ENCODE assay signal across 12 cellular contexts in genomic region chr2:96089356-96090180, GRCh38. TPM values are rescaled to one million over a fixed set of nuclear protein-coding genes. Genes with fewer than 3 reads are reported as not detected.
DNase-seq lines count a peak whose midpoint lies in the region; ATAC-seq and TF ChIP-seq lines count a peak whose summit lies in the region.
"Had no signal": no experiment of that assay in that cellular context is flagged by ENCODE, and none has a peak within 500 bp of the region (broad histone marks: within the 10 kb centered on the region; RNA-seq: fewer than 3 reads in every experiment).

No MANE protein-coding gene starts in this region.

- no peak overlapping the region for H2BK5ac ChIP-seq in mesenchymal stem cell (ENCODE audit: low read depth, low read length, poor library complexity, severe bottlenecking)

- peak overlapping the region; percentile 44 for H4K91ac ChIP-seq in mesenchymal stem cell (ENCODE audit: low read length)

- no peak overlapping the region for H3K4me2 ChIP-seq in mesenchymal stem cell (ENCODE audit: low read length, poor library complexity, severe bottlenecking)

- no peak overlapping the region for H2BK12ac ChIP-seq in mesenchymal stem cell (ENCODE audit: low read length in 2 of 2)

- 80% methylated on average over 21 of the region's 22 CpGs for WGBS in mesenchymal stem cell
- WGBS in aorta, 2 donors = 79 to 84% methylated on average over 20 to 22 of the region's 22 CpGs

- intact Hi-C loops in natural killer cell (cut with micrococcal nuclease) = no loop called here
- intact Hi-C loops in aorta (cut with DNase I) = no loop called here

- no peak overlapping the region for H3K9ac ChIP-seq in mesenchymal stem cell (ENCODE audit: low read length)

- H3K9me3 ChIP-seq in mesenchymal stem cell (ENCODE audit: control insufficient read depth, low read length) (no peaks in the 10 kb centered on the region), aorta (ENCODE audit: control insufficient read depth, low read length) (no peaks in the 10 kb centered on the region)

- H3K36me3 ChIP-seq in mesenchymal stem cell (ENCODE audit: control insufficient read depth in 1 of 2, insufficient read depth in 2 of 2, low read depth in 1 of 2, low read length in 2 of 2) (no peaks in the 10 kb centered on the region), aorta (ENCODE audit: control insufficient read depth in 1 of 2, insufficient read depth in 2 of 2, low read length in 1 of 2) (no peaks in the 10 kb centered on the region)

- H3K27ac Mint-ChIP-seq in natural killer cell (no peak overlapping the region), endothelial cell (ENCODE audit: unreplicated experiment) (no peak overlapping the region)
- no peak overlapping the region for H3K27ac Mint-ChIP-seq in natural killer cell treated with Interleukin-12 subunit alpha and Interleukin-12 subunit beta and Interleukin-15 and Interleukin-18, amount 100 ng/mL, for 72 hours
- no peak overlapping the region for H3K27ac Mint-ChIP-seq in stimulated activated naive B cell treated with anti-CD40 and anti-IgM and Interleukin-4, amounts not matched to agents 10 μg/mL and 1 μg/mL and 100 μg/mL, for 72 hours

- H4K8ac ChIP-seq in mesenchymal stem cell (ENCODE audit: low read length) = no peak overlapping the region

- H3K4me3 Mint-ChIP-seq in natural killer cell = no peak overlapping the region
- no peak overlapping the region for H3K4me3 Mint-ChIP-seq in natural killer cell treated with Interleukin-12 subunit alpha and Interleukin-12 subunit beta and Interleukin-15 and Interleukin-18, amount 100 ng/mL, for 72 hours
- H3K4me3 Mint-ChIP-seq in endothelial cell (ENCODE audit: unreplicated experiment) = no peak overlapping the region
- no peak overlapping the region for H3K4me3 Mint-ChIP-seq in stimulated activated naive B cell treated with anti-CD40 and anti-IgM and Interleukin-4, amounts not matched to agents 10 μg/mL and 1 μg/mL and 100 μg/mL, for 72 hours

- no peaks in the 10 kb centered on the region for H3K79me1 ChIP-seq in mesenchymal stem cell (replicated peaks; ENCODE audit: low read length, poor library complexity, severe bottlenecking)

- no peak overlapping the region for H2BK15ac ChIP-seq in mesenchymal stem cell (ENCODE audit: low read depth, poor library complexity, severe bottlenecking)

- H3K36me3 Mint-ChIP-seq in natural killer cell (no peaks in the 10 kb centered on the region), endothelial cell (ENCODE audit: low read depth, unreplicated experiment) (no peaks in the 10 kb centered on the region)
- H3K36me3 Mint-ChIP-seq in natural killer cell treated with Interleukin-12 subunit alpha and Interleukin-12 subunit beta and Interleukin-15 and Interleukin-18, amount 100 ng/mL, for 72 hours = no peaks in the 10 kb centered on the region
- no peaks in the 10 kb centered on the region for H3K36me3 Mint-ChIP-seq in stimulated activated naive B cell treated with anti-CD40 and anti-IgM and Interleukin-4, amounts not matched to agents 10 μg/mL and 1 μg/mL and 100 μg/mL, for 72 hours

- H3K27me3 ChIP-seq in mesenchymal stem cell (ENCODE audit: control insufficient read depth in 1 of 2, insufficient read depth in 1 of 2, low read length in 2 of 2) (peaks cover 46 to 56% of the 10 kb centered on the region in 2 experiments), aorta (ENCODE audit: control insufficient read depth in 1 of 2, insufficient read depth in 2 of 2, low read length in 1 of 2) (no peaks in the 10 kb centered on the region)

- DNase-seq in natural killer cell (peak; percentile 6), endothelial cell (ENCODE audit: low spot score) (peak; percentile 2), mesenchymal stem cell (no peak), aorta (peak; percentile 44 to 71), kidney tubule cell (ENCODE audit: low spot score) (no peak)
- no peak for DNase-seq in natural killer cell treated with Interleukin-12 subunit alpha and Interleukin-12 subunit beta and Interleukin-15 and Interleukin-18, amount 100 ng/mL, for 72 hours (ENCODE audit: low spot score)
- no peak for DNase-seq in stimulated activated naive B cell treated with anti-CD40 and anti-IgM and Interleukin-4, amounts not matched to agents 10 μg/mL and 1 μg/mL and 100 μg/mL, for 72 hours
- DNase-seq: mesendoderm; NCI-H510A treated with DMSO at 0.1 percent for 48 hours; stimulated activated naive CD8-positive, alpha-beta T cell treated with anti-CD3 and anti-CD28 coated beads, Interleukin-15, Interleukin-2, amounts not matched to agents 100 U/mL and 50 U/mL, for 24 hours had no signal

- H3K9me3 Mint-ChIP-seq in natural killer cell (no peaks in the 10 kb centered on the region), endothelial cell (ENCODE audit: unreplicated experiment) (no peaks in the 10 kb centered on the region)
- H3K9me3 Mint-ChIP-seq in natural killer cell treated with Interleukin-12 subunit alpha and Interleukin-12 subunit beta and Interleukin-15 and Interleukin-18, amount 100 ng/mL, for 72 hours = no peaks in the 10 kb centered on the region
- H3K9me3 Mint-ChIP-seq in stimulated activated naive B cell treated with anti-CD40 and anti-IgM and Interleukin-4, amounts not matched to agents 10 μg/mL and 1 μg/mL and 100 μg/mL, for 72 hours = no peaks in the 10 kb centered on the region

- H3K4me1 ChIP-seq in mesenchymal stem cell (ENCODE audit: control insufficient read depth, insufficient read depth, low read depth, low read length) = peaks cover 2% of the 10 kb centered on the region
- H3K4me1 ChIP-seq in aorta (ENCODE audit: control insufficient read depth in 1 of 2, insufficient read depth in 2 of 2, low read length in 2 of 2) = no peaks in the 10 kb centered on the region

- ATAC-seq in natural killer cell (no peak), aorta (ENCODE audit: low FRiP score) (no peak), HG03108 (IDR thresholded peaks at IDR 0.05; ENCODE audit: unreplicated experiment) (no peak)
- ATAC-seq in natural killer cell treated with Interleukin-12 subunit alpha and Interleukin-12 subunit beta and Interleukin-15 and Interleukin-18, amount 100 ng/mL, for 72 hours = no peak
- ATAC-seq in stimulated activated naive B cell treated with anti-CD40 and anti-IgM and Interleukin-4, amounts not matched to agents 10 μg/mL and 1 μg/mL and 100 μg/mL, for 72 hours (replicated peaks) = no peak
- ATAC-seq: stimulated activated naive CD8-positive, alpha-beta T cell treated with anti-CD3 and anti-CD28 coated beads, Interleukin-15, Interleukin-2, amounts not matched to agents 100 U/mL and 50 U/mL, for 24 hours had no signal

- H3K4me1 Mint-ChIP-seq in natural killer cell = no peaks in the 10 kb centered on the region
- H3K4me1 Mint-ChIP-seq in natural killer cell treated with Interleukin-12 subunit alpha and Interleukin-12 subunit beta and Interleukin-15 and Interleukin-18, amount 100 ng/mL, for 72 hours (ENCODE audit: low read depth in 2 of 2) = no peaks in the 10 kb centered on the region
- H3K4me1 Mint-ChIP-seq in endothelial cell (ENCODE audit: unreplicated experiment) = no peaks in the 10 kb centered on the region
- H3K4me1 Mint-ChIP-seq in stimulated activated naive B cell treated with anti-CD40 and anti-IgM and Interleukin-4, amounts not matched to agents 10 μg/mL and 1 μg/mL and 100 μg/mL, for 72 hours = no peaks in the 10 kb centered on the region

- H2AFZ ChIP-seq in mesenchymal stem cell (ENCODE audit: low read depth, low read length) = no peak overlapping the region

- H2AK5ac ChIP-seq in mesenchymal stem cell (ENCODE audit: low read length, severe bottlenecking) = no peak overlapping the region

- TF ChIP-seq CTCF in natural killer cell (IDR thresholded peaks at IDR 0.05) = no peak
- TF ChIP-seq CTCF in endothelial cell (IDR thresholded peaks at IDR 0.05; ENCODE audit: unreplicated experiment) = no peak

- H3K18ac ChIP-seq in mesenchymal stem cell (ENCODE audit: low read depth in 1 of 2, low read length in 2 of 2) = no peak overlapping the region

- H2BK120ac ChIP-seq in mesenchymal stem cell (ENCODE audit: low read depth, low read length) = no peak overlapping the region

- H3K27ac ChIP-seq in mesenchymal stem cell (ENCODE audit: low read length, poor library complexity, severe bottlenecking) (no peak overlapping the region), aorta (ENCODE audit: low read depth in 1 of 2, low read length in 2 of 2) (no peak overlapping the region)

- H3K23ac ChIP-seq in mesenchymal stem cell (ENCODE audit: low read length in 2 of 2) = no peak overlapping the region

- H3K27me3 Mint-ChIP-seq in natural killer cell (ENCODE audit: low read depth in 2 of 2) (no peaks in the 10 kb centered on the region), endothelial cell (ENCODE audit: unreplicated experiment) (peaks cover 6% of the 10 kb centered on the region)
- H3K27me3 Mint-ChIP-seq in natural killer cell treated with Interleukin-12 subunit alpha and Interleukin-12 subunit beta and Interleukin-15 and Interleukin-18, amount 100 ng/mL, for 72 hours = peaks cover 0 to 7% of the 10 kb centered on the region in 2 donors
- H3K27me3 Mint-ChIP-seq in stimulated activated naive B cell treated with anti-CD40 and anti-IgM and Interleukin-4, amounts not matched to agents 10 μg/mL and 1 μg/mL and 100 μg/mL, for 72 hours = peaks cover 18 to 19% of the 10 kb centered on the region in 2 donors

- no peak overlapping the region for H3K14ac ChIP-seq in mesenchymal stem cell (ENCODE audit: low read length in 2 of 2)

- no peak overlapping the region for H3K4me3 ChIP-seq in mesenchymal stem cell (ENCODE audit: insufficient read depth in 1 of 2, low read depth in 1 of 2, low read length in 2 of 2)
- H3K4me3 ChIP-seq in aorta (ENCODE audit: low read length in 2 of 2) = no peak overlapping the region

- H3K4ac ChIP-seq in mesenchymal stem cell (ENCODE audit: low read depth in 1 of 2, low read length in 2 of 2) = no peak overlapping the region

RNA-seq across cellular contexts. Expression of gene ADRA2B, which starts 26.8 kb away (rescaled TPM):
- total RNA-seq in natural killer cell = 1 to 10 TPM in 1 of 3 donors, under 1 TPM in 2; 0.18 to 1.3 (median 0.38) TPM
- not detected for total RNA-seq in natural killer cell treated with Interleukin-12 subunit alpha and Interleukin-12 subunit beta and Interleukin-15 and Interleukin-18, amount 100 ng/mL, for 72 hours
- total RNA-seq in endothelial cell (ENCODE audit: unreplicated experiment) = 0.46 TPM
- polyA plus RNA-seq in mesenchymal stem cell (2013, experiment 1 of 2) = not detected
- 0.01 TPM for polyA plus RNA-seq in mesenchymal stem cell (2013, experiment 2 of 2)
- total RNA-seq in aorta = 10 to 100 TPM in 1 of 2 donors, under 1 TPM in 1; 0.81 to 34.0 TPM
- polyA plus RNA-seq in aorta = under 1 TPM in 1 of 2 donors, not detected in 1; 0.26 TPM
- total RNA-seq: Daoy had no signal

RNA-seq across cellular contexts. Expression of gene ASTL, which starts 48.7 kb away (rescaled TPM):
- total RNA-seq in natural killer cell (10 to 100 TPM in 1 of 3 donors, 1 to 10 TPM in 2; 5.5 to 11.3 (median 8.8) TPM), endothelial cell (ENCODE audit: unreplicated experiment) (not detected), aorta (under 1 TPM; 0.57 to 0.62 TPM)
- under 1 TPM in 1 of 2 donors, not detected in 1; 0.92 TPM for total RNA-seq in natural killer cell treated with Interleukin-12 subunit alpha and Interleukin-12 subunit beta and Interleukin-15 and Interleukin-18, amount 100 ng/mL, for 72 hours
- polyA plus RNA-seq in mesenchymal stem cell (2013, experiment 1 of 2) = not detected
- not detected for polyA plus RNA-seq in mesenchymal stem cell (2013, experiment 2 of 2)
- not detected for polyA plus RNA-seq in aorta
- total RNA-seq: Daoy had no signal

RNA-seq across cellular contexts. Expression of gene GPAT2, which starts 54.9 kb away (rescaled TPM):
- total RNA-seq in natural killer cell (1 to 10 TPM; 2.3 to 6.0 (median 3.8) TPM), endothelial cell (ENCODE audit: unreplicated experiment) (0.15 TPM), aorta (10 to 100 TPM in 1 of 2 donors, 1 to 10 TPM in 1; 4.8 to 16.2 TPM)
- 10 to 100 TPM in 1 of 2 donors, 1 to 10 TPM in 1; 4.7 to 10.9 TPM for total RNA-seq in natural killer cell treated with Interleukin-12 subunit alpha and Interleukin-12 subunit beta and Interleukin-15 and Interleukin-18, amount 100 ng/mL, for 72 hours
- not detected for polyA plus RNA-seq in mesenchymal stem cell (2013, experiment 1 of 2)
- not detected for polyA plus RNA-seq in mesenchymal stem cell (2013, experiment 2 of 2)
- polyA plus RNA-seq in aorta = 1 to 10 TPM in 1 of 2 donors, under 1 TPM in 1; 0.38 to 3.5 TPM
- total RNA-seq: Daoy had no signal

RNA-seq across cellular contexts. Expression of gene DUSP2, which starts 55.7 kb away (rescaled TPM):
- 100 to 1,000 TPM; 300 to 564 (median 432) TPM for total RNA-seq in natural killer cell
- total RNA-seq in natural killer cell treated with Interleukin-12 subunit alpha and Interleukin-12 subunit beta and Interleukin-15 and Interleukin-18, amount 100 ng/mL, for 72 hours = 10 to 100 TPM; 30.9 to 52.0 TPM
- not detected for total RNA-seq in endothelial cell (ENCODE audit: unreplicated experiment)
- 0.08 TPM for polyA plus RNA-seq in mesenchymal stem cell (2013, experiment 1 of 2)
- polyA plus RNA-seq in mesenchymal stem cell (2013, experiment 2 of 2) = 0.11 TPM
- total RNA-seq in aorta = 1 to 10 TPM; 5.7 to 7.5 TPM
- 1 to 10 TPM; 1.2 to 1.9 TPM for polyA plus RNA-seq in aorta

Comparison
In these comparisons a context has a peak if more than half of its experiments do, and no peak if none do; other contexts are left out.
1. DNase-seq: peak in natural killer cell (single experiment), endothelial cell (single experiment) and aorta (2 of 2); none in natural killer cell treated with Interleukin-12 subunit alpha and Interleukin-12 subunit beta and Interleukin-15 and Interleukin-18, amount 100 ng/mL, for 72 hours (single experiment), mesenchymal stem cell (single experiment), stimulated activated naive B cell treated with anti-CD40 and anti-IgM and Interleukin-4, amounts not matched to agents 10 μg/mL and 1 μg/mL and 100 μg/mL, for 72 hours (single experiment) and kidney tubule cell (single experiment).